10 cellular contexts compared by ENCODE assay signal in the genomic region with DNA sequence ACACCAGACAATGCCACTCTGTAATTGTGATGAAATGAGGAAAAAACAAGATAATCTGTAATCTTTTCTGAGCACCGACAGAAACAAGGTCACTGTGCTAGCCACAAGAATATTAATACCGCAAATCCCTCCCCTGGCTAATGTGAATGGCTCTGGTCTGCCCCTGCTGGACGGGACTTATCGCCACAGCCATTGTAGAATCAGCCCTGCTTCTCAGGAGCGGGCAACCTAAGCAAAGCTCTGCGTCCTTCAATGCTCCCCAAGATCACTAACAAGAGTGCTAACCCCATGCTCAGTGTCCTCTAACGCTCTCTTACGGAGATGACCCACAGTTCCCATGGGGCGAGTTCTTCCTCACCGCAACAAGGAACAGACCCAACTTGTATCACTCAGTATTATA. TPM values are rescaled to one million over a fixed set of nuclear protein-coding genes. Genes with fewer than 3 reads are reported as not detected.
A peak's percentile ranks its signal among the peaks of the same experiment; 100 is the strongest.
DNase-seq lines count a peak whose midpoint lies in the region; ATAC-seq and TF ChIP-seq lines count a peak whose summit lies in the region.
"Had no signal": no experiment of that assay in that cellular context is flagged by ENCODE, and none has a peak within 500 bp of the region (broad histone marks: within the 10 kb centered on the region; RNA-seq: fewer than 3 reads in every experiment).

No MANE protein-coding gene starts in this region.

- H3K9ac ChIP-seq in adipocyte (ENCODE audit: low read length): no peak overlapping the region

- H3K9me3 ChIP-seq in adipocyte (ENCODE audit: control insufficient read depth, low read length): no peaks in the 10 kb centered on the region
- H3K9me3 ChIP-seq in lower lobe of right lung: no peaks in the 10 kb centered on the region

- TF ChIP-seq CTCF in lower lobe of right lung (IDR thresholded peaks at IDR 0.05): peak; percentile 23
- no peak for TF ChIP-seq CTCF in coronary artery (IDR thresholded peaks at IDR 0.05)

- H3K36me3 ChIP-seq in adipocyte (ENCODE audit: control insufficient read depth, insufficient read depth, low read length, severe bottlenecking): no peaks in the 10 kb centered on the region
- H3K36me3 ChIP-seq in lower lobe of right lung: no peaks in the 10 kb centered on the region

- H3K27ac ChIP-seq in lower lobe of right lung (no peak overlapping the region), coronary artery (no peak overlapping the region)

- peaks cover 40% of the 10 kb centered on the region for H3K27me3 ChIP-seq in adipocyte (replicated peaks; ENCODE audit: control insufficient read depth, insufficient read depth, low read length)
- no peaks in the 10 kb centered on the region for H3K27me3 ChIP-seq in lower lobe of right lung (ENCODE audit: low read depth)

- H3K4me1 ChIP-seq in adipocyte (ENCODE audit: control insufficient read depth, insufficient read depth, low read length): peaks cover 3% of the 10 kb centered on the region
- no peaks in the 10 kb centered on the region for H3K4me1 ChIP-seq in lower lobe of right lung

- ATAC-seq in lower lobe of right lung: no peak

- H3K4me3 ChIP-seq in adipocyte (ENCODE audit: low read length): no peak overlapping the region
- H3K4me3 ChIP-seq in lower lobe of right lung: no peak overlapping the region
- H3K4me3 ChIP-seq in coronary artery: no peak overlapping the region

- intact Hi-C loops in lower lobe of right lung (cut with DNase I): no loop called here

- DNase-seq in D341Med (ENCODE audit: low spot score) (peak; percentile 59), HCEC 1CT (peak; percentile 11), adipocyte (ENCODE audit: low read depth) (peak; percentile 19), lower lobe of right lung (no peak), foreskin melanocyte (no peak), NCI-H526 treated with DMSO at 0.1 percent for 48 hours (lab: John Stamatoyannopoulos, UW) (no peak), coronary artery (ENCODE audit: low spot score) (no peak), nucleus accumbens (lab: John Stamatoyannopoulos, UW) (no peak)
- DNase-seq: stimulated activated CD4-positive, alpha-beta T cell treated with anti-CD3 and anti-CD28 coated beads, Interleukin-2, amount 100 ng/mL, for 48 hours had no signal

RNA-seq across cellular contexts. Expression of a gene that starts 42.7 kb away (rescaled TPM):
- not detected for total RNA-seq in lower lobe of right lung
- total RNA-seq: mesothelial cell of epicardium had no signal

RNA-seq across cellular contexts. Expression of a gene that starts 48.2 kb away (rescaled TPM):
- total RNA-seq in lower lobe of right lung: 125 TPM

RNA-seq across cellular contexts. Expression of a gene that starts 59.1 kb away (rescaled TPM):
- total RNA-seq in lower lobe of right lung: not detected
- total RNA-seq: mesothelial cell of epicardium had no signal

Comparison
In these comparisons a context has a peak if more than half of its experiments do, and no peak if none do; other contexts are left out.
1. DNase-seq: peak in D341Med (single experiment), HCEC 1CT (single experiment) and adipocyte (single experiment); none in lower lobe of right lung (single experiment), foreskin melanocyte (single experiment), NCI-H526 treated with DMSO at 0.1 percent for 48 hours (single experiment), coronary artery (single experiment) and nucleus accumbens (0 of 56).